ENCODE assay signal across 18 cellular contexts in the genomic region with DNA sequence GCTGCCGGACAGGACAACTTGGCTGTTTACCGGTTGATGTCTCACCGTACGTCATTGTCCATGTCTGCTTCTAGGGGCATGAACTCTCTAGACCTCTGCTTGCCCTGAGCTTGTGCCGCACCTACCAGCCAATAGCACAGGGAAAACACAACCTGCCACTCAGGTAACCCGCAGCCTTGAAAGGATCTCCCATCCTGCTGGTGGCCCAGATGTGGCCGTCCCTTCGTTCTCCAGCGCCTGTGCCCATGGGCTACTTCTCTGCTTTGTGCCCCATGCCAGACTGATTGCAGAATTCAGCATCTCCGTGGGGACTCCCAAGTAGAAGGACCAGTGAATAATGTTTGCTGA.
"Had no signal": no experiment of that assay in that cellular context is flagged by ENCODE, and none has a peak within 500 bp of the region (broad histone marks: within the 10 kb centered on the region; RNA-seq: fewer than 3 reads in every experiment).

No MANE protein-coding gene starts in this region.

- DNase-seq: activated CD8-positive, alpha-beta T cell treated with anti-CD3 and anti-CD28 coated beads for 36 hours; activated T-cell treated with anti-CD3 and anti-CD28 coated beads for 4 hours; amniotic stem cell; cerebellar nuclear complex; esophagus squamous epithelium; foreskin fibroblast; glutamatergic neuron; mesenchymal stem cell; stimulated activated naive B cell treated with anti-CD40 and anti-IgM and Interleukin-4, amounts not matched to agents 10 μg/mL and 1 μg/mL and 100 μg/mL, for 72 hours; substantia nigra; T-helper 9 cell had no signal

- H3K9me3 Mint-ChIP-seq: activated CD8-positive, alpha-beta T cell treated with anti-CD3 and anti-CD28 coated beads for 36 hours; activated naive CD4-positive, alpha-beta T cell treated with anti-CD3 and anti-CD28 coated beads, Interleukin-2, amount 50 U/mL, for 72 hours; activated T-helper 17 cell treated with anti-CD3 and anti-CD28 coated beads, Interleukin-2, amount 50 U/mL, for 72 hours had no signal

- H3K27me3 ChIP-seq: upper lobe of left lung had no signal

- H2AFZ ChIP-seq: parathyroid adenoma had no signal

- H3K9ac ChIP-seq: parathyroid adenoma had no signal

- H3K36me3 Mint-ChIP-seq: activated naive CD4-positive, alpha-beta T cell treated with anti-CD3 and anti-CD28 coated beads, Interleukin-2, amount 50 U/mL, for 72 hours; brain; stimulated activated naive B cell treated with anti-CD40 and anti-IgM and Interleukin-4, amounts not matched to agents 10 μg/mL and 1 μg/mL and 100 μg/mL, for 72 hours had no signal

- H3K27ac ChIP-seq: esophagus squamous epithelium, parathyroid adenoma, skin epidermis, upper lobe of left lung had no signal

- H3K79me2 ChIP-seq: parathyroid adenoma had no signal

- H3K4me3 ChIP-seq: esophagus squamous epithelium, skin epidermis, upper lobe of left lung had no signal

- H3K4me3 Mint-ChIP-seq: activated CD8-positive, alpha-beta T cell treated with anti-CD3 and anti-CD28 coated beads for 36 hours; activated T-helper 17 cell treated with anti-CD3 and anti-CD28 coated beads, Interleukin-2, amount 50 U/mL, for 72 hours; brain; neural crest cell; stimulated activated naive B cell treated with anti-CD40 and anti-IgM and Interleukin-4, amounts not matched to agents 10 μg/mL and 1 μg/mL and 100 μg/mL, for 72 hours had no signal

- H3K27me3 Mint-ChIP-seq: brain had no signal

- H3K36me3 ChIP-seq: esophagus squamous epithelium, upper lobe of left lung had no signal

- H3K27ac Mint-ChIP-seq: activated CD8-positive, alpha-beta T cell treated with anti-CD3 and anti-CD28 coated beads for 36 hours; activated naive CD4-positive, alpha-beta T cell treated with anti-CD3 and anti-CD28 coated beads, Interleukin-2, amount 50 U/mL, for 72 hours; activated T-helper 17 cell treated with anti-CD3 and anti-CD28 coated beads, Interleukin-2, amount 50 U/mL, for 72 hours; stimulated activated naive B cell treated with anti-CD40 and anti-IgM and Interleukin-4, amounts not matched to agents 10 μg/mL and 1 μg/mL and 100 μg/mL, for 72 hours had no signal

- H3K9me3 ChIP-seq: esophagus squamous epithelium, upper lobe of left lung had no signal
